In genomic region chr5:151596839-151597539, GRCh38 we compare ENCODE assay signal across 12 cellular contexts. TPM values are rescaled to one million over a fixed set of nuclear protein-coding genes. Genes with fewer than 3 reads are reported as not detected.
DNase-seq lines count a peak whose midpoint lies in the region; ATAC-seq and TF ChIP-seq lines count a peak whose summit lies in the region.
"Had no signal": no experiment of that assay in that cellular context is flagged by ENCODE, and none has a peak within 500 bp of the region (broad histone marks: within the 10 kb centered on the region; RNA-seq: fewer than 3 reads in every experiment).

No MANE protein-coding gene starts in this region.

- H3K9ac ChIP-seq in IMR-90 (ENCODE audit: low read depth, low read length), result no peak overlapping the region
- no peak overlapping the region for H3K9ac ChIP-seq in smooth muscle cell (ENCODE audit: low read depth)

- no peak overlapping the region for H3K4me2 ChIP-seq in IMR-90 (ENCODE audit: low read depth, low read length)
- peak overlapping the region; percentile 15 for H3K4me2 ChIP-seq in smooth muscle cell

- H4K20me1 ChIP-seq in IMR-90 (ENCODE audit: insufficient read depth, low read length) (no peaks in the 10 kb centered on the region), smooth muscle cell (ENCODE audit: low read depth) (no peaks in the 10 kb centered on the region)

- H2AFZ ChIP-seq in IMR-90 (replicated peaks; ENCODE audit: low read length, poor library complexity) (no peak overlapping the region), smooth muscle cell (ENCODE audit: low read depth) (no peak overlapping the region)

- H3K79me1 ChIP-seq in IMR-90 (ENCODE audit: low read depth in 1 of 2, low read length in 2 of 2), result no peaks in the 10 kb centered on the region

- H3K4me1 Mint-ChIP-seq in CD4-positive, alpha-beta T cell (ENCODE audit: low read depth), result no peaks in the 10 kb centered on the region
- no peaks in the 10 kb centered on the region for H3K4me1 Mint-ChIP-seq in activated T-helper 17 cell treated with anti-CD3 and anti-CD28 coated beads, Interleukin-2, amount 50 U/mL, for 72 hours

- H3K4me1 ChIP-seq in IMR-90 (ENCODE audit: control insufficient read depth, insufficient read depth, low read length) (no peaks in the 10 kb centered on the region), smooth muscle cell (ENCODE audit: low read depth) (peaks cover 25% of the 10 kb centered on the region)

- no peak overlapping the region for H2BK20ac ChIP-seq in IMR-90 (ENCODE audit: low read depth, low read length)

- H3K23ac ChIP-seq in IMR-90 (ENCODE audit: low read depth, low read length), result no peak overlapping the region

- no peaks in the 10 kb centered on the region for H3K9me3 Mint-ChIP-seq in CD4-positive, alpha-beta T cell
- no peaks in the 10 kb centered on the region for H3K9me3 Mint-ChIP-seq in activated T-helper 17 cell treated with anti-CD3 and anti-CD28 coated beads, Interleukin-2, amount 50 U/mL, for 72 hours
- H3K9me3 Mint-ChIP-seq: activated T-helper 1 cell treated with anti-CD3 and anti-CD28 coated beads, Interleukin-12 subunit alpha, Interleukin-12 subunit beta, Interleukin-2, Interleukin-4 antibody, amounts not matched to agents 30 ng/mL and 10 ng/mL and 1 ng/mL, durations not matched to agents 14 hours and 24 hours and 36 hours had no signal

- no TSS peak for BruUV-seq in IMR-90 (replicated peaks; lab: Mats Ljungman, UMichigan)

- DNase-seq in IMR-90, result no peak
- DNase-seq in ecto neural progenitor cell (ENCODE audit: low spot score), result peak; percentile 83
- peak; percentile 33 for DNase-seq in kidney tubule cell (ENCODE audit: low spot score)
- DNase-seq in smooth muscle cell (lab: John Stamatoyannopoulos, UW; ENCODE audit: unreplicated experiment), result no peak
- DNase-seq in CD4-positive, alpha-beta T cell, result no peak
- DNase-seq: activated CD4-positive, alpha-beta T cell treated with anti-CD3 and anti-CD28 coated beads for 48 hours; hippocampal formation; mucosa of descending colon had no signal

- POLR2A ChIA-PET in IMR-90 (lab: Charles Lee; ENCODE audit: unreplicated experiment), result no interaction called here
- POLR2A ChIA-PET in CD4-positive, alpha-beta T cell (lab: Charles Lee), result no interaction called here

- H3F3A ChIP-seq in smooth muscle cell (ENCODE audit: low read depth), result no peaks in the 10 kb centered on the region

- H2BK15ac ChIP-seq in IMR-90 (ENCODE audit: low read depth, low read length), result no peak overlapping the region

- H3K9me1 ChIP-seq in IMR-90 (ENCODE audit: insufficient read depth, low read length), result no peaks in the 10 kb centered on the region

- no peak overlapping the region for H3K4ac ChIP-seq in IMR-90 (ENCODE audit: low read depth, low read length)

- no peaks in the 10 kb centered on the region for H3K36me3 Mint-ChIP-seq in CD4-positive, alpha-beta T cell (ENCODE audit: low read depth)
- H3K36me3 Mint-ChIP-seq in activated T-helper 17 cell treated with anti-CD3 and anti-CD28 coated beads, Interleukin-2, amount 50 U/mL, for 72 hours (ENCODE audit: low read depth), result no peaks in the 10 kb centered on the region

- no peak overlapping the region for H2AK9ac ChIP-seq in IMR-90 (replicated peaks; ENCODE audit: low read depth, low read length, poor library complexity)

- H3K27me3 Mint-ChIP-seq in CD4-positive, alpha-beta T cell, result no peaks in the 10 kb centered on the region
- no peaks in the 10 kb centered on the region for H3K27me3 Mint-ChIP-seq in activated T-helper 17 cell treated with anti-CD3 and anti-CD28 coated beads, Interleukin-2, amount 50 U/mL, for 72 hours

- 40% methylated on average over 1 of the region's 2 CpGs; no CpG with 5 or more reads in 1 of the 2 experiments for WGBS in IMR-90 (ENCODE audit: extremely low coverage in 2 of 2, insufficient read length in 1 of 2), 2 experiments
- WGBS in smooth muscle cell (ENCODE audit: low lambda C conversion rate), result 17% methylated on average over 2 of the region's 2 CpGs

- TF ChIP-seq POLR2A in IMR-90 (IDR thresholded peaks at IDR 0.05; ENCODE audit: low read depth, low read length), result no peak

- TF ChIP-seq CTCF in IMR-90 (conservative IDR thresholded peaks at IDR 0.05; ENCODE audit: low read depth, low read length), result no peak
- no peak for TF ChIP-seq CTCF in smooth muscle cell (IDR thresholded peaks at IDR 0.05; ENCODE audit: borderline replicate concordance, insufficient read depth, poor library complexity, severe bottlenecking)
- TF ChIP-seq CTCF in CD4-positive, alpha-beta T cell (IDR thresholded peaks at IDR 0.05), result no peak

- H2AK5ac ChIP-seq in IMR-90 (ENCODE audit: low read depth, low read length), result no peak overlapping the region

- intact Hi-C loops in IMR-90 (cut with micrococcal nuclease), result no loop called here
- intact Hi-C loops in CD4-positive, alpha-beta T cell (cut with DNase I, micrococcal nuclease), result no loop called here

- no peak overlapping the region for H3K27ac Mint-ChIP-seq in CD4-positive, alpha-beta T cell
- H3K27ac Mint-ChIP-seq in activated T-helper 17 cell treated with anti-CD3 and anti-CD28 coated beads, Interleukin-2, amount 50 U/mL, for 72 hours, result no peak overlapping the region
- H3K27ac Mint-ChIP-seq: activated T-helper 1 cell treated with anti-CD3 and anti-CD28 coated beads, Interleukin-12 subunit alpha, Interleukin-12 subunit beta, Interleukin-2, Interleukin-4 antibody, amounts not matched to agents 30 ng/mL and 10 ng/mL and 1 ng/mL, durations not matched to agents 14 hours and 24 hours and 36 hours had no signal

- no peak overlapping the region for H2BK120ac ChIP-seq in IMR-90 (ENCODE audit: low read depth, low read length)

- no peaks in the 10 kb centered on the region for H3K79me2 ChIP-seq in smooth muscle cell (ENCODE audit: low read depth)

- ATAC-seq in IMR-90 (ENCODE audit: low read depth) (peak; percentile 90), GM19328 (IDR thresholded peaks at IDR 0.05; ENCODE audit: unreplicated experiment) (no peak)
- no peak for ATAC-seq in CD4-positive, alpha-beta T cell (ENCODE audit: poor library complexity)
- no peak for ATAC-seq in activated T-helper 17 cell treated with anti-CD3 and anti-CD28 coated beads, Interleukin-2, amount 50 U/mL, for 72 hours (replicated peaks)
- ATAC-seq: mucosa of descending colon had no signal

- H3K36me3 ChIP-seq in IMR-90 (ENCODE audit: control insufficient read depth, insufficient read depth, low read length) (no peaks in the 10 kb centered on the region), smooth muscle cell (ENCODE audit: low read depth) (no peaks in the 10 kb centered on the region)
- H3K36me3 ChIP-seq: suprapubic skin had no signal

- CTCF ChIA-PET in IMR-90 (lab: Yijun Ruan, JAX), result no interaction called here
- CTCF ChIA-PET in CD4-positive, alpha-beta T cell (lab: Charles Lee), result no interaction called here

- dilution Hi-C loops in IMR-90 (cut with HindIII; ENCODE audit: low sequenced_read_pairs, unreplicated experiment), result no loop called here

- H4K5ac ChIP-seq in IMR-90 (ENCODE audit: low read depth, low read length), result no peak overlapping the region

- H4K8ac ChIP-seq in IMR-90 (ENCODE audit: low read depth in 2 of 2, low read length in 2 of 2), result no peak overlapping the region

- no peak overlapping the region for H4K91ac ChIP-seq in IMR-90 (ENCODE audit: insufficient read depth, low read depth, low read length)

- H3K27ac ChIP-seq in IMR-90 (ENCODE audit: insufficient read depth, low read length) (no peak overlapping the region), smooth muscle cell (ENCODE audit: low read depth) (no peak overlapping the region)
- H3K27ac ChIP-seq in CD4-positive, alpha-beta T cell (ENCODE audit: low read depth, low read length), result no peak overlapping the region
- H3K27ac ChIP-seq: suprapubic skin had no signal

- no peak overlapping the region for H3K18ac ChIP-seq in IMR-90 (ENCODE audit: low read depth, low read length)

- H3K4me3 ChIP-seq in IMR-90 (ENCODE audit: insufficient read depth, low read depth, low read length) (no peak overlapping the region), smooth muscle cell (no peak overlapping the region)
- H3K4me3 ChIP-seq: mucosa of descending colon, suprapubic skin had no signal

- no peak overlapping the region for H2BK5ac ChIP-seq in IMR-90 (ENCODE audit: low read depth, low read length, poor library complexity, severe bottlenecking)

- in situ Hi-C loops in IMR-90 (cut with MboI; ENCODE audit: low sequenced_read_pairs), result no loop called here

- H3K27me3 ChIP-seq in IMR-90 (ENCODE audit: control insufficient read depth, insufficient read depth, low read length), result peaks cover 5% of the 10 kb centered on the region
- peaks cover 5% of the 10 kb centered on the region for H3K27me3 ChIP-seq in smooth muscle cell (ENCODE audit: low read depth)
- no peaks in the 10 kb centered on the region for H3K27me3 ChIP-seq in CD4-positive, alpha-beta T cell (ENCODE audit: control insufficient read depth, insufficient read depth, low read length)
- H3K27me3 ChIP-seq: suprapubic skin had no signal

- no peak overlapping the region for H3K14ac ChIP-seq in IMR-90 (replicated peaks; ENCODE audit: low read depth, low read length)

- no peak overlapping the region for H3K56ac ChIP-seq in IMR-90 (ENCODE audit: extremely low read depth, insufficient read depth, low read length)

- no peak for TF ChIP-seq RAD21 in IMR-90 (IDR thresholded peaks at IDR 0.05; ENCODE audit: low read length)

- no peaks in the 10 kb centered on the region for H3K9me3 ChIP-seq in IMR-90 (ENCODE audit: control insufficient read depth, insufficient read depth, low read length)
- H3K9me3 ChIP-seq in smooth muscle cell (replicated peaks; ENCODE audit: low read depth), result no peaks in the 10 kb centered on the region
- no peaks in the 10 kb centered on the region for H3K9me3 ChIP-seq in CD4-positive, alpha-beta T cell (ENCODE audit: control insufficient read depth, low read length)
- H3K9me3 ChIP-seq: mucosa of descending colon, suprapubic skin had no signal

- H3K4me3 Mint-ChIP-seq in CD4-positive, alpha-beta T cell, result no peak overlapping the region
- no peak overlapping the region for H3K4me3 Mint-ChIP-seq in activated T-helper 17 cell treated with anti-CD3 and anti-CD28 coated beads, Interleukin-2, amount 50 U/mL, for 72 hours
- H3K4me3 Mint-ChIP-seq: activated T-helper 1 cell treated with anti-CD3 and anti-CD28 coated beads, Interleukin-12 subunit alpha, Interleukin-12 subunit beta, Interleukin-2, Interleukin-4 antibody, amounts not matched to agents 30 ng/mL and 10 ng/mL and 1 ng/mL, durations not matched to agents 14 hours and 24 hours and 36 hours had no signal

TF ChIP-seq in IMR-90, 13 proteins besides CTCF, POLR2A, EP300 and RAD21 (continues in another document):
- TF ChIP-seq SMC3 (IDR thresholded peaks at IDR 0.05; ENCODE audit: low read depth, low read length) (no peak), MAFK (IDR thresholded peaks at IDR 0.05; ENCODE audit: low read depth, low read length) (no peak), RFX5 (IDR thresholded peaks at IDR 0.05; ENCODE audit: low read depth, low read length) (no peak)

RNA-seq across cellular contexts. Expression of gene FAT2, which starts 5.9 kb away (rescaled TPM):
- total RNA-seq in IMR-90 (2012; rRNA removed) (under 0.01 TPM in 2 replicates), smooth muscle cell (7.0 and 10.1 TPM in 2 replicates)
- polyA plus RNA-seq in IMR-90 (2012; rRNA removed) (0.03 and 0.06 TPM in 2 replicates), smooth muscle cell (0.65 and 3.8 TPM in 2 replicates)
- 0.02 and 0.03 TPM in 2 replicates for polyA plus RNA-seq in IMR-90 (2012; cell fraction: cytosol; rRNA removed)
- 0.05 and 0.07 TPM in 2 replicates for polyA plus RNA-seq in IMR-90 (2012; cell fraction: nucleus; rRNA removed; ENCODE audit: low replicate concordance)
- total RNA-seq in CD4-positive, alpha-beta T cell, result not detected
- total RNA-seq in activated T-helper 17 cell treated with anti-CD3 and anti-CD28 coated beads, Interleukin-2, amount 50 U/mL, for 72 hours, result not detected
- total RNA-seq: activated T-helper 1 cell treated with anti-CD3 and anti-CD28 coated beads, Interleukin-12 subunit alpha, Interleukin-12 subunit beta, Interleukin-2, Interleukin-4 antibody, amounts not matched to agents 30 ng/mL and 10 ng/mL and 1 ng/mL, durations not matched to agents 14 hours and 24 hours and 36 hours; mucosa of descending colon had no signal

Comparison
In these comparisons a context has a peak if more than half of its experiments do, and no peak if none do; other contexts are left out.
1. DNase-seq: peak in ecto neural progenitor cell (single experiment) and kidney tubule cell (single experiment); none in IMR-90 (single experiment), smooth muscle cell (single experiment) and CD4-positive, alpha-beta T cell (0 of 10).